11 cellular contexts compared by ENCODE assay signal in the genomic region with DNA sequence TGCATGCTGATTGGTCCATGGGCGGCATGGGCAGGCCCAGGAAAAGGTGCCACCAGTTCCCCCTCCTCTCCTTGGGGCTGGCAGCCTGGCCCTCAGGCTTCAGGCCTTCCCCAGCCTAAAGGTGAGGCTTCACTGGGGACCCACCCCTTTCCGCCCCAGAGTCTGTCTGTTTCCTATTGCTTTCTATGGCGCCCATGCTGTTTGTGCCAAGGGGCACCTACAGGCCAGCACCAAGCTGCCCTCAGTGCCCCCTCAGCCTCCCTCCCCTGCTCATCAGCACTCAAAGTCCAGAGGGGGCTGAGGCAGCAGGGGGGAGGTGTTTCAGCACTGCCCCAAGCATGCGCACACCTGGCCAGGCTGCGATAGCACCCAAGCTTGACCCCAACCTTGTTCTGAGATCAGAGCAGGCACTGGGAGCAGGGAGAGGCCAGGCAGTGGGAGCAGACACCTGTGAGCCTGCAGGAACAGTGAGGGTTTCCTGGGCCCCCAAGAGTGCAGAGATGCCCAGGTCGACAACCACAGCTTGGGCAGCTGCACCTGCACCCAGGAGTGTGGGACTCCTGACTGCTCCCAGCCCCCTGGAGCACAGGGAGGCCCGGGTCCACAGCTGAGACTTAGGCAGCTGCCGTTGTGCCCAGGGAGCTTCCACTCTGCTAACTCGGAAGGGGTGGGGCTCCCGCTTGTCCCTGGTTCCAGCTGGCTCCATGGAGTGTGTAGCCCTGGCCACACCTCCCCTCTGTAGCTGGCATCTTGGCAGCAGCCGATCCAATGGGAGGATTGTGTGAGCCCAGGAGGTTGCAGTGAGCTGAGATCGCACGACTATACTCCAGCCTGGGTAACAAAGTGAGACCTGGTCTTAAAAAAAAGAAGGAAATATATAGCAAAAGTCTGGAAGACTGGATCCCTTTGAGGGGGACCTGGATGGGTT.
A peak's percentile ranks its signal among the peaks of the same experiment; 100 is the strongest.
DNase-seq lines count a peak whose midpoint lies in the region; ATAC-seq lines count a peak whose summit lies in the region.
"Had no signal": no experiment of that assay in that cellular context is flagged by ENCODE, and none has a peak within 500 bp of the region (broad histone marks: within the 10 kb centered on the region; RNA-seq: fewer than 3 reads in every experiment).

No MANE protein-coding gene starts in this region.

- no peaks in the 10 kb centered on the region for H3K36me3 ChIP-seq in naive thymus-derived CD4-positive, alpha-beta T cell (ENCODE audit: control insufficient read depth in 2 of 3, insufficient read depth in 3 of 3, low read length in 3 of 3)

- peaks cover 18 to 49% (median 31%) of the 10 kb centered on the region in 7 donors for H3K4me1 Mint-ChIP-seq in naive thymus-derived CD4-positive, alpha-beta T cell

- peak overlapping the region in 4 of 9 donors; percentile 55 to 96 (median 68) for H3K27ac Mint-ChIP-seq in naive thymus-derived CD4-positive, alpha-beta T cell

- POLR2A ChIA-PET in naive thymus-derived CD4-positive, alpha-beta T cell (lab: Charles Lee) = interaction anchor here (0.6 to 5.7 kb wide), 4 partner anchors 69 to 135 kb away, joined by 3 to 84 read pairs (median 3); a partner anchor contains a TSS

- no peak overlapping the region for H3K4me3 ChIP-seq in naive thymus-derived CD4-positive, alpha-beta T cell (ENCODE audit: low read length)

- H3K27ac ChIP-seq in angular gyrus (ENCODE audit: low read depth, low read length) = peak overlapping the region; percentile 74
- H3K27ac ChIP-seq in naive thymus-derived CD4-positive, alpha-beta T cell (ENCODE audit: low read depth, low read length) = no peak overlapping the region
- H3K27ac ChIP-seq: HL-60 had no signal

- no peak for ATAC-seq in GM21423 (IDR thresholded peaks at IDR 0.05; ENCODE audit: unreplicated experiment)
- no peak for ATAC-seq in HG02623 (IDR thresholded peaks at IDR 0.05; ENCODE audit: unreplicated experiment)
- no peak for ATAC-seq in naive thymus-derived CD4-positive, alpha-beta T cell
- no peak for ATAC-seq in HG03139 (IDR thresholded peaks at IDR 0.05; ENCODE audit: unreplicated experiment)

- in situ Hi-C loops in ACHN (cut with HindIII; ENCODE audit: low pct_ligation_motif_present, low pct_unique_long_range_greater_than_20kb, low sequenced_read_pairs) = loop anchor here (10.0 kb wide), 1 partner anchor 110 kb away; no protein-coding TSS in a partner anchor

- peak; percentile 39 for DNase-seq in ACHN
- DNase-seq in NCI-H1092 treated with DMSO at 0.1 percent for 48 hours (lab: John Stamatoyannopoulos, UW) = peak; percentile 34
- DNase-seq in medulla oblongata (ENCODE audit: extremely low spot score) = peak; percentile 80
- no peak for DNase-seq in naive thymus-derived CD4-positive, alpha-beta T cell
- DNase-seq: activated CD4-positive, alpha-beta T cell treated with anti-CD3 and anti-CD28 coated beads for 4 hours; AML-193 had no signal

- H3K36me3 Mint-ChIP-seq in naive thymus-derived CD4-positive, alpha-beta T cell = no peaks in the 10 kb centered on the region

- intact Hi-C loops in naive thymus-derived CD4-positive, alpha-beta T cell (cut with micrococcal nuclease) = loop anchor here (5.0 kb wide), 2 partner anchors 83 to 558 kb away; no protein-coding TSS in a partner anchor

- H3K9me3 Mint-ChIP-seq in naive thymus-derived CD4-positive, alpha-beta T cell = no peaks in the 10 kb centered on the region

- peak overlapping the region in 1 of 10 donors; percentile 41 for H3K4me3 Mint-ChIP-seq in naive thymus-derived CD4-positive, alpha-beta T cell

- H3K4me1 ChIP-seq in naive thymus-derived CD4-positive, alpha-beta T cell (ENCODE audit: control insufficient read depth in 2 of 2, insufficient read depth in 2 of 2, low read length in 2 of 2) = peaks cover 19 to 31% of the 10 kb centered on the region in 2 donors

- no peaks in the 10 kb centered on the region for H3K9me3 ChIP-seq in naive thymus-derived CD4-positive, alpha-beta T cell (ENCODE audit: control insufficient read depth in 2 of 3, low read length in 3 of 3)

- no peaks in the 10 kb centered on the region for H3K27me3 ChIP-seq in naive thymus-derived CD4-positive, alpha-beta T cell (ENCODE audit: control insufficient read depth in 2 of 2, insufficient read depth in 2 of 2, low read length in 2 of 2)

- CTCF ChIA-PET in naive thymus-derived CD4-positive, alpha-beta T cell (lab: Charles Lee) = interaction anchor here (1.1 kb wide), 1 partner anchor 106 kb away, joined by 3 read pairs; no protein-coding TSS in a partner anchor

- H3K27me3 Mint-ChIP-seq in naive thymus-derived CD4-positive, alpha-beta T cell = no peaks in the 10 kb centered on the region

Comparison
In these comparisons a context has a peak if more than half of its experiments do, and no peak if none do; other contexts are left out.
1. DNase-seq: peak in ACHN (single experiment), NCI-H1092 treated with DMSO at 0.1 percent for 48 hours (single experiment) and medulla oblongata (single experiment); none in naive thymus-derived CD4-positive, alpha-beta T cell (0 of 9).